Comparison of ENCODE assay signal across 8 cellular contexts in the genomic region with DNA sequence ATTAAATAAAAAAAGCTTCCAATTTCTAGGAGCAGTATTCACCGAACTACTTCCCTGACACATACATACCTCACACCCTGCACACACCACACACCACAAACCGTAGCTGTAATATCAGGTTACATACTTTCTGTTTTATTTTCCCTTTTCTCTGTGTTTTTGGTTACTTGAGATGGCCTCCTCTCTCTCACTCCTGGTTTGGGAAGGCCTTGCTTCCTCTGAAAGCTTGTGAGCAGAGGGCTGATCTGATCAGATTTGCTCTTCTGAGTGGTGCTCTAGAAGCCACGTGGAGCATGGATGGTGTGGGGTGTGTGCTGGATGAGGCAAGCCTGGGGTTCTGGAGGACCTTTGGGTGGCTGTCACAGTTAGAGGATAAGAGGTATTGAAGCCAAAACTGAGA. TPM values are rescaled to one million over a fixed set of nuclear protein-coding genes. Genes with fewer than 3 reads are reported as not detected.
DNase-seq lines count a peak whose midpoint lies in the region; ATAC-seq lines count a peak whose summit lies in the region.

No MANE protein-coding gene starts in this region.

- H3K4me3 Mint-ChIP-seq in activated CD8-positive, alpha-beta memory T cell treated with anti-CD3 and anti-CD28 coated beads, Interleukin-2, amount 10 ng/mL, durations not matched to agents 7 days and 5 days, result peak overlapping the region; percentile 62
- H3K4me3 Mint-ChIP-seq in activated CD8-positive, alpha-beta T cell treated with anti-CD3 and anti-CD28 coated beads, Interleukin-2, amount 10 ng/mL, durations not matched to agents 7 days and 5 days, result peak overlapping the region; percentile 54

- H3K27me3 Mint-ChIP-seq in activated CD8-positive, alpha-beta memory T cell treated with anti-CD3 and anti-CD28 coated beads, Interleukin-2, amount 10 ng/mL, durations not matched to agents 7 days and 5 days, result peaks cover 12% of the 10 kb centered on the region
- no peaks in the 10 kb centered on the region for H3K27me3 Mint-ChIP-seq in activated CD8-positive, alpha-beta T cell treated with anti-CD3 and anti-CD28 coated beads, Interleukin-2, amount 10 ng/mL, durations not matched to agents 7 days and 5 days (ENCODE audit: low read depth)

- POLR2A ChIA-PET in activated CD8-positive, alpha-beta T cell treated with anti-CD3 and anti-CD28 coated beads, Interleukin-2, amount 10 ng/mL, durations not matched to agents 7 days and 5 days (lab: Charles Lee), result interaction anchor here (0.7 to 2.1 kb wide), 5 partner anchors 20 to 90 kb away, joined by 3 to 8 read pairs (median 4); no protein-coding TSS in a partner anchor

- H3K9me3 Mint-ChIP-seq in activated CD8-positive, alpha-beta memory T cell treated with anti-CD3 and anti-CD28 coated beads, Interleukin-2, amount 10 ng/mL, durations not matched to agents 7 days and 5 days (ENCODE audit: low read depth), result no peaks in the 10 kb centered on the region
- no peaks in the 10 kb centered on the region for H3K9me3 Mint-ChIP-seq in activated CD8-positive, alpha-beta T cell treated with anti-CD3 and anti-CD28 coated beads, Interleukin-2, amount 10 ng/mL, durations not matched to agents 7 days and 5 days (ENCODE audit: insufficient read depth)

- peaks cover 30% of the 10 kb centered on the region for H3K36me3 Mint-ChIP-seq in activated CD8-positive, alpha-beta memory T cell treated with anti-CD3 and anti-CD28 coated beads, Interleukin-2, amount 10 ng/mL, durations not matched to agents 7 days and 5 days
- peaks cover 24% of the 10 kb centered on the region for H3K36me3 Mint-ChIP-seq in activated CD8-positive, alpha-beta T cell treated with anti-CD3 and anti-CD28 coated beads, Interleukin-2, amount 10 ng/mL, durations not matched to agents 7 days and 5 days (ENCODE audit: low read depth)

- CTCF ChIA-PET in activated CD8-positive, alpha-beta memory T cell treated with anti-CD3 and anti-CD28 coated beads, Interleukin-2, amount 10 ng/mL, durations not matched to agents 7 days and 5 days (lab: Charles Lee), result interaction anchor here (0.6 to 2.0 kb wide), 5 partner anchors 20 to 221 kb away, joined by 3 to 8 read pairs (median 3); no protein-coding TSS in a partner anchor
- CTCF ChIA-PET in activated CD8-positive, alpha-beta T cell treated with anti-CD3 and anti-CD28 coated beads, Interleukin-2, amount 10 ng/mL, durations not matched to agents 7 days and 5 days (lab: Charles Lee), result interaction anchor here (0.7 to 2.2 kb wide), 6 partner anchors 8 to 155 kb away, joined by 3 to 6 read pairs (median 4); no protein-coding TSS in a partner anchor

- peak; percentile 83 for DNase-seq in activated CD8-positive, alpha-beta memory T cell treated with anti-CD3 and anti-CD28 coated beads, Interleukin-2, amount 10 ng/mL, durations not matched to agents 7 days and 5 days
- DNase-seq in activated CD8-positive, alpha-beta memory T cell treated with anti-CD3 and anti-CD28 coated beads for 24 hours, result no peak
- DNase-seq in activated CD8-positive, alpha-beta T cell treated with anti-CD3 and anti-CD28 coated beads, Interleukin-2, amount 10 ng/mL, durations not matched to agents 7 days and 5 days, result peak; percentile 64
- peak; percentile 20 for DNase-seq in smooth muscle cell of the brain vasculature (ENCODE audit: low read depth, low spot score)
- DNase-seq in GOT3 (lab: John Stamatoyannopoulos, UW), result no peak
- no peak for DNase-seq in NOMO-1 treated with DMSO at 0.1 percent for 48 hours (lab: John Stamatoyannopoulos, UW; ENCODE audit: unreplicated experiment)
- no peak for DNase-seq in globus pallidus (ENCODE audit: low spot score)

- peaks cover 59% of the 10 kb centered on the region for H3K4me1 Mint-ChIP-seq in activated CD8-positive, alpha-beta memory T cell treated with anti-CD3 and anti-CD28 coated beads, Interleukin-2, amount 10 ng/mL, durations not matched to agents 7 days and 5 days
- H3K4me1 Mint-ChIP-seq in activated CD8-positive, alpha-beta T cell treated with anti-CD3 and anti-CD28 coated beads, Interleukin-2, amount 10 ng/mL, durations not matched to agents 7 days and 5 days (ENCODE audit: low read depth), result peaks cover 46% of the 10 kb centered on the region

- peak overlapping the region; percentile 94 for H3K27ac Mint-ChIP-seq in activated CD8-positive, alpha-beta memory T cell treated with anti-CD3 and anti-CD28 coated beads, Interleukin-2, amount 10 ng/mL, durations not matched to agents 7 days and 5 days
- H3K27ac Mint-ChIP-seq in activated CD8-positive, alpha-beta T cell treated with anti-CD3 and anti-CD28 coated beads, Interleukin-2, amount 10 ng/mL, durations not matched to agents 7 days and 5 days, result peak overlapping the region; percentile 92

- ATAC-seq in activated CD8-positive, alpha-beta memory T cell treated with anti-CD3 and anti-CD28 coated beads, Interleukin-2, amount 10 ng/mL, durations not matched to agents 7 days and 5 days, result peak; percentile 82
- ATAC-seq in HG02943 (IDR thresholded peaks at IDR 0.05; ENCODE audit: low read depth, unreplicated experiment), result peak; percentile 87
- peak; percentile 88 for ATAC-seq in activated CD8-positive, alpha-beta T cell treated with anti-CD3 and anti-CD28 coated beads, Interleukin-2, amount 10 ng/mL, durations not matched to agents 7 days and 5 days

RNA-seq across cellular contexts. Expression of a gene that starts 20.9 kb away (rescaled TPM):
- total RNA-seq in activated CD8-positive, alpha-beta memory T cell treated with anti-CD3 and anti-CD28 coated beads, Interleukin-2, amount 10 ng/mL, durations not matched to agents 7 days and 5 days, result 100 to 1,000 TPM; 102 to 195 TPM
- total RNA-seq in activated CD8-positive, alpha-beta T cell treated with anti-CD3 and anti-CD28 coated beads, Interleukin-2, amount 10 ng/mL, durations not matched to agents 7 days and 5 days, result 100 to 1,000 TPM; 136 to 141 TPM

Comparison
In these comparisons a context has a peak if more than half of its experiments do, and no peak if none do; other contexts are left out.
1. DNase-seq: peak in activated CD8-positive, alpha-beta memory T cell treated with anti-CD3 and anti-CD28 coated beads, Interleukin-2, amount 10 ng/mL, durations not matched to agents 7 days and 5 days (single experiment), activated CD8-positive, alpha-beta T cell treated with anti-CD3 and anti-CD28 coated beads, Interleukin-2, amount 10 ng/mL, durations not matched to agents 7 days and 5 days (single experiment) and smooth muscle cell of the brain vasculature (single experiment); none in activated CD8-positive, alpha-beta memory T cell treated with anti-CD3 and anti-CD28 coated beads for 24 hours (single experiment), GOT3 (single experiment), NOMO-1 treated with DMSO at 0.1 percent for 48 hours (single experiment) and globus pallidus (single experiment).
2. Peak in every context shown above with its lines, with median percentiles within 50 percentile points of each other: ATAC-seq.